1 cellular context compared by ENCODE assay signal in the genomic region with DNA sequence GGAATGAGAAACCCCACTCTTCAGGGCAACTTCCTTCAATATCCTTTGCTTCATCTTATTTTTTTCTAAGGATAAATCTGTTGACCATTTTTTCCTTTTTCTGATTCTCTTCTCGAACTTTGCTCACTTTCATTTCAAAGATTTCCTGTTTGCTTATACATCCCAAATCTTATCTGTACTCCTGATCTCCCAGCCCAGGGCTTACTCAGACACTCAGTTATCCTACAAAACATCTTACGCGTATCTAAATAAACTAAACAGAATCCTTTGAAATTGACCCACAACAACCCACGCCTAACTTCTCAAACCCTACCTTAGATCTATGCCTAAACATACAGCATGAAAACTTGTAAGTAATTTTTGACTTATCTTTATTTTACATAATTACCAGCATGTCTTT.
TF ChIP-seq lines count a peak whose summit lies in the region.

No MANE protein-coding gene starts in this region.

TF ChIP-seq in A549, 52 proteins besides CTCF, POLR2A, EP300 and RAD21 (continued from another document):
- TF ChIP-seq, protein P1, sequence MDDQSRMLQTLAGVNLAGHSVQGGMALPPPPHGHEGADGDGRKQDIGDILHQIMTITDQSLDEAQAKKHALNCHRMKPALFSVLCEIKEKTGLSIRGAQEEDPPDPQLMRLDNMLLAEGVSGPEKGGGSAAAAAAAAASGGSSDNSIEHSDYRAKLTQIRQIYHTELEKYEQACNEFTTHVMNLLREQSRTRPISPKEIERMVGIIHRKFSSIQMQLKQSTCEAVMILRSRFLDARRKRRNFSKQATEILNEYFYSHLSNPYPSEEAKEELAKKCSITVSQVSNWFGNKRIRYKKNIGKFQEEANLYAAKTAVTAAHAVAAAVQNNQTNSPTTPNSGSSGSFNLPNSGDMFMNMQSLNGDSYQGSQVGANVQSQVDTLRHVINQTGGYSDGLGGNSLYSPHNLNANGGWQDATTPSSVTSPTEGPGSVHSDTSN (IDR thresholded peaks at IDR 0.05), result no peak
- TF ChIP-seq NR3C1 (IDR thresholded peaks at IDR 0.05) (no peak), ZC3H11A (IDR thresholded peaks at IDR 0.05) (no peak), ZNF302 (CRISPR knock-in tag; IDR thresholded peaks at IDR 0.05) (no peak), GATA3 (IDR thresholded peaks at IDR 0.05; ENCODE audit: borderline replicate concordance) (peak; percentile 95)
- TF ChIP-seq, protein P2, sequence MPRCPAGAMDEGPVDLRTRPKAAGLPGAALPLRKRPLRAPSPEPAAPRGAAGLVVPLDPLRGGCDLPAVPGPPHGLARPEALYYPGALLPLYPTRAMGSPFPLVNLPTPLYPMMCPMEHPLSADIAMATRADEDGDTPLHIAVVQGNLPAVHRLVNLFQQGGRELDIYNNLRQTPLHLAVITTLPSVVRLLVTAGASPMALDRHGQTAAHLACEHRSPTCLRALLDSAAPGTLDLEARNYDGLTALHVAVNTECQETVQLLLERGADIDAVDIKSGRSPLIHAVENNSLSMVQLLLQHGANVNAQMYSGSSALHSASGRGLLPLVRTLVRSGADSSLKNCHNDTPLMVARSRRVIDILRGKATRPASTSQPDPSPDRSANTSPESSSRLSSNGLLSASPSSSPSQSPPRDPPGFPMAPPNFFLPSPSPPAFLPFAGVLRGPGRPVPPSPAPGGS (IDR thresholded peaks at IDR 0.05), result no peak
